In genomic region chr16:66369055-66369592, GRCh38 we compare ENCODE assay signal across 15 cellular contexts. TPM values are rescaled to one million over a fixed set of nuclear protein-coding genes. Genes with fewer than 3 reads are reported as not detected.
DNase-seq lines count a peak whose midpoint lies in the region; ATAC-seq and TF ChIP-seq lines count a peak whose summit lies in the region.
"Had no signal": no experiment of that assay in that cellular context is flagged by ENCODE, and none has a peak within 500 bp of the region (broad histone marks: within the 10 kb centered on the region; RNA-seq: fewer than 3 reads in every experiment).

No MANE protein-coding gene starts in this region.

- peak overlapping the region; percentile 99 for H3K27ac Mint-ChIP-seq in endothelial cell (ENCODE audit: unreplicated experiment)
- H3K27ac Mint-ChIP-seq in activated T-helper 17 cell treated with anti-CD3 and anti-CD28 coated beads, Interleukin-2, amount 50 U/mL, for 72 hours: no peak overlapping the region
- H3K27ac Mint-ChIP-seq: activated CD4-positive, alpha-beta T cell treated with anti-CD3 and anti-CD28 coated beads, Interleukin-2, amount 10 ng/mL, durations not matched to agents 7 days and 5 days had no signal

- H3K27me3 Mint-ChIP-seq in endothelial cell (ENCODE audit: unreplicated experiment): peaks cover 34% of the 10 kb centered on the region
- peaks cover 20% of the 10 kb centered on the region for H3K27me3 Mint-ChIP-seq in activated T-helper 17 cell treated with anti-CD3 and anti-CD28 coated beads, Interleukin-2, amount 50 U/mL, for 72 hours

- peaks cover 72% of the 10 kb centered on the region for H3K4me1 Mint-ChIP-seq in endothelial cell (ENCODE audit: unreplicated experiment)
- H3K4me1 Mint-ChIP-seq in activated T-helper 17 cell treated with anti-CD3 and anti-CD28 coated beads, Interleukin-2, amount 50 U/mL, for 72 hours: no peaks in the 10 kb centered on the region

- H3K36me3 Mint-ChIP-seq in endothelial cell (ENCODE audit: low read depth, unreplicated experiment): peaks cover 55% of the 10 kb centered on the region
- H3K36me3 Mint-ChIP-seq in activated T-helper 17 cell treated with anti-CD3 and anti-CD28 coated beads, Interleukin-2, amount 50 U/mL, for 72 hours (ENCODE audit: low read depth): no peaks in the 10 kb centered on the region
- H3K36me3 Mint-ChIP-seq: activated naive CD4-positive, alpha-beta T cell treated with anti-CD3 and anti-CD28 coated beads, Interleukin-2, amount 50 U/mL, for 72 hours had no signal

- H3K9me3 ChIP-seq in gastrocnemius medialis (no peaks in the 10 kb centered on the region), Peyer's patch (no peaks in the 10 kb centered on the region)
- H3K9me3 ChIP-seq: SJSA1 had no signal

- TF ChIP-seq CTCF in endothelial cell (IDR thresholded peaks at IDR 0.05; ENCODE audit: unreplicated experiment): no peak
- no peak for TF ChIP-seq CTCF in gastrocnemius medialis (IDR thresholded peaks at IDR 0.05 in 4 of 5, conservative IDR thresholded peaks at IDR 0.05 in 1 of 5)
- TF ChIP-seq CTCF in Peyer's patch (IDR thresholded peaks at IDR 0.05): no peak

- H3K27me3 ChIP-seq in gastrocnemius medialis (no peaks in the 10 kb centered on the region), Peyer's patch (no peaks in the 10 kb centered on the region)
- H3K27me3 ChIP-seq: SJSA1 had no signal

- H3K4me3 ChIP-seq in gastrocnemius medialis: peak overlapping the region; percentile 6 to 58 (median 51)
- H3K4me3 ChIP-seq in Peyer's patch: peak overlapping the region in 1 of 4 donors; percentile 36
- H3K4me3 ChIP-seq: SJSA1 had no signal

- peak; percentile 25 to 46 for TF ChIP-seq POLR2A in gastrocnemius medialis (IDR thresholded peaks at IDR 0.05)
- no peak for TF ChIP-seq POLR2A in Peyer's patch (IDR thresholded peaks at IDR 0.05)

- no peaks in the 10 kb centered on the region for H3K36me3 ChIP-seq in gastrocnemius medialis
- no peaks in the 10 kb centered on the region for H3K36me3 ChIP-seq in Peyer's patch
- H3K36me3 ChIP-seq: SJSA1 had no signal

- ATAC-seq in GM19328 (IDR thresholded peaks at IDR 0.05; ENCODE audit: unreplicated experiment): peak; percentile 64
- no peak for ATAC-seq in gastrocnemius medialis
- ATAC-seq in activated T-helper 17 cell treated with anti-CD3 and anti-CD28 coated beads, Interleukin-2, amount 50 U/mL, for 72 hours (replicated peaks): no peak

- H3K27ac ChIP-seq in gastrocnemius medialis (peak overlapping the region; percentile 75 to 84 (median 80)), Peyer's patch (peak overlapping the region in 2 of 4 donors; percentile 39 to 65)
- H3K27ac ChIP-seq: SJSA1 had no signal

- peak overlapping the region; percentile 96 for H3K4me3 Mint-ChIP-seq in endothelial cell (ENCODE audit: unreplicated experiment)
- no peak overlapping the region for H3K4me3 Mint-ChIP-seq in activated T-helper 17 cell treated with anti-CD3 and anti-CD28 coated beads, Interleukin-2, amount 50 U/mL, for 72 hours
- H3K4me3 Mint-ChIP-seq: activated CD4-positive, alpha-beta T cell treated with anti-CD3 and anti-CD28 coated beads, Interleukin-2, amount 10 ng/mL, durations not matched to agents 7 days and 5 days; CD8-positive, alpha-beta memory T cell had no signal

- no peaks in the 10 kb centered on the region for H3K9me3 Mint-ChIP-seq in endothelial cell (ENCODE audit: unreplicated experiment)
- no peaks in the 10 kb centered on the region for H3K9me3 Mint-ChIP-seq in activated T-helper 17 cell treated with anti-CD3 and anti-CD28 coated beads, Interleukin-2, amount 50 U/mL, for 72 hours
- H3K9me3 Mint-ChIP-seq: activated CD4-positive, alpha-beta T cell treated with anti-CD3 and anti-CD28 coated beads, Interleukin-2, amount 10 ng/mL, durations not matched to agents 7 days and 5 days; activated naive CD4-positive, alpha-beta T cell treated with anti-CD3 and anti-CD28 coated beads, Interleukin-2, amount 50 U/mL, for 72 hours; CD8-positive, alpha-beta memory T cell had no signal

- intact Hi-C loops in gastrocnemius medialis (cut with DNase I; ENCODE audit: low total_unique reads): no loop called here

- peak; percentile 4 for DNase-seq in NCI-H69 (lab: John Stamatoyannopoulos, UW)
- peak; percentile 40 for DNase-seq in endothelial cell (ENCODE audit: low spot score)
- DNase-seq in gastrocnemius medialis: no peak
- DNase-seq in Peyer's patch: no peak
- DNase-seq in activated CD4-positive, CD25-positive, alpha-beta regulatory T cell (lab: John Stamatoyannopoulos, UW): no peak
- no peak for DNase-seq in NCI-H1694 treated with DMSO at 0.1 percent for 48 hours (lab: John Stamatoyannopoulos, UW)
- DNase-seq: activated CD4-positive, alpha-beta T cell treated with anti-CD3 and anti-CD28 coated beads, Interleukin-2, amount 10 ng/mL, durations not matched to agents 7 days and 5 days; CD8-positive, alpha-beta memory T cell; effector CD4-positive, alpha-beta T cell; NCI-H2029 had no signal

- in situ Hi-C loops in gastrocnemius medialis (cut with MboI; ENCODE audit: low sequenced_read_pairs in 4 of 4): no loop called here

- H3K4me1 ChIP-seq in gastrocnemius medialis (peaks cover 0 to 3% of the 10 kb centered on the region in 2 donors), Peyer's patch (no peaks in the 10 kb centered on the region)

RNA-seq across cellular contexts. Expression of gene CDH5, which starts 2.6 kb away (rescaled TPM):
- 1,308 TPM for total RNA-seq in endothelial cell (ENCODE audit: unreplicated experiment)
- 10 to 100 TPM; 24.3 to 37.4 (median 31.7) TPM for total RNA-seq in gastrocnemius medialis
- 10 to 100 TPM in 3 of 4 donors, 1 to 10 TPM in 1; 5.3 to 28.1 (median 11.4) TPM for total RNA-seq in Peyer's patch
- not detected for total RNA-seq in activated T-helper 17 cell treated with anti-CD3 and anti-CD28 coated beads, Interleukin-2, amount 50 U/mL, for 72 hours
- total RNA-seq: activated CD4-positive, alpha-beta T cell treated with anti-CD3 and anti-CD28 coated beads, Interleukin-2, amount 10 ng/mL, durations not matched to agents 7 days and 5 days; activated naive CD4-positive, alpha-beta T cell treated with anti-CD3 and anti-CD28 coated beads, Interleukin-2, amount 50 U/mL, for 72 hours; CD8-positive, alpha-beta memory T cell; myocyte; SJSA1 had no signal

RNA-seq across cellular contexts. Expression of gene BEAN1, which starts 58.0 kb away (rescaled TPM):
- total RNA-seq in endothelial cell (ENCODE audit: unreplicated experiment): 0.49 TPM
- not detected for total RNA-seq in gastrocnemius medialis
- total RNA-seq in Peyer's patch: not detected
- not detected for total RNA-seq in activated T-helper 17 cell treated with anti-CD3 and anti-CD28 coated beads, Interleukin-2, amount 50 U/mL, for 72 hours
- total RNA-seq: activated CD4-positive, alpha-beta T cell treated with anti-CD3 and anti-CD28 coated beads, Interleukin-2, amount 10 ng/mL, durations not matched to agents 7 days and 5 days; activated naive CD4-positive, alpha-beta T cell treated with anti-CD3 and anti-CD28 coated beads, Interleukin-2, amount 50 U/mL, for 72 hours; CD8-positive, alpha-beta memory T cell; SJSA1 had no signal

Comparison
In these comparisons a context has a peak if more than half of its experiments do, and no peak if none do; other contexts are left out.
1. DNase-seq: peak in NCI-H69 (single experiment) and endothelial cell (single experiment); none in gastrocnemius medialis (0 of 2), Peyer's patch (0 of 3), activated CD4-positive, CD25-positive, alpha-beta regulatory T cell (0 of 4) and NCI-H1694 treated with DMSO at 0.1 percent for 48 hours (single experiment).
2. POLR2A ChIP-seq: peak in gastrocnemius medialis (2 of 2); none in Peyer's patch (0 of 2).
3. RNA of gene CDH5, which starts 2.6 kb away (total RNA-seq): 1,308 TPM in endothelial cell (single experiment); 24.3 to 37.4 TPM in gastrocnemius medialis, 5.3 to 28.1 TPM in Peyer's patch and not detected in activated T-helper 17 cell treated with anti-CD3 and anti-CD28 coated beads, Interleukin-2, amount 50 U/mL, for 72 hours; every median in the first group is over 10 times any median in the second.